ENCODE assay signal across 22 cellular contexts in the genomic region with DNA sequence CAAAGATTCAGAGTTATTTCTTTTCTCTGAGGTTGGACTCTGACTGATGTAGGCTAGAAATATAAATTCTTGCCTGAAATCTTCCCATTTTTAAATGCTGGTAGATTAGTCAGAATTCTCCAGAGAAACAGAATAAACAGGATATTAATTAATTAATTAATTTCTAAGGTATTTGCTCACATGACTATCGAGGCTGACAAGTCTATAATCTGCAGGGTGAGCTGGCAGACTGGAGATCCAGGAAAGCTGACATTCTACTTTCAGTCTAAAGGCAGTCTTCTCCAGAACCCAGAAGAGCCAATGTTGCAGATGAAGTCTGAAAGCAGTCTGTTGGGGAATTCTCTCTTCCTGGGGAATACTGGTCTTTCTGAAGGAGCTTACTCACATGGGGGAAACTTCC.
DNase-seq lines count a peak whose midpoint lies in the region; ATAC-seq lines count a peak whose summit lies in the region.
"Had no signal": no experiment of that assay in that cellular context is flagged by ENCODE, and none has a peak within 500 bp of the region (broad histone marks: within the 10 kb centered on the region; RNA-seq: fewer than 3 reads in every experiment).

No MANE protein-coding gene starts in this region.

- peak overlapping the region in 4 of 11 experiments; percentile 0 to 78 (median 71); a peak in 5 of 22 replicates for H3K9ac ChIP-seq in BLaER1 treated with 17β-estradiol and CSF1 and Interleukin-3, amounts not matched to agents 10 nM and 100 nM

- H3K9me3 Mint-ChIP-seq in memory B cell, result no peaks in the 10 kb centered on the region
- no peaks in the 10 kb centered on the region for H3K9me3 Mint-ChIP-seq in activated CD4-positive, alpha-beta memory T cell treated with anti-CD3 and anti-CD28 coated beads, Interleukin-2, amount 10 ng/mL, durations not matched to agents 7 days and 5 days
- H3K9me3 Mint-ChIP-seq: IgD-negative memory B cell had no signal

- no peaks in the 10 kb centered on the region for H3K36me3 Mint-ChIP-seq in memory B cell
- no peaks in the 10 kb centered on the region for H3K36me3 Mint-ChIP-seq in activated CD4-positive, alpha-beta memory T cell treated with anti-CD3 and anti-CD28 coated beads, Interleukin-2, amount 10 ng/mL, durations not matched to agents 7 days and 5 days (ENCODE audit: low read depth)
- H3K36me3 Mint-ChIP-seq: CD14-positive monocyte, IgD-negative memory B cell had no signal

- H3K27me3 ChIP-seq in BLaER1 treated with 17β-estradiol and CSF1 and Interleukin-3, amounts not matched to agents 10 nM and 100 nM, result no peaks in the 10 kb centered on the region

- H3K27ac ChIP-seq in BLaER1 treated with 17β-estradiol and CSF1 and Interleukin-3, amounts not matched to agents 10 nM and 100 nM, result peak overlapping the region; percentile 77 to 99 (median 92); a peak in 20 of 22 replicates
- peak overlapping the region; percentile 40 for H3K27ac ChIP-seq in caudate nucleus (ENCODE audit: low read depth, low read length)

- H3K36me3 ChIP-seq in BLaER1 treated with 17β-estradiol and CSF1 and Interleukin-3, amounts not matched to agents 10 nM and 100 nM, result peaks cover 0 to 20% (median 0%) of the 10 kb centered on the region in 11 experiments; a peak in 3 of 22 replicates
- H3K36me3 ChIP-seq: MG63 had no signal

- no peak overlapping the region for H3K4me3 Mint-ChIP-seq in memory B cell
- no peak overlapping the region for H3K4me3 Mint-ChIP-seq in activated CD4-positive, alpha-beta memory T cell treated with anti-CD3 and anti-CD28 coated beads, Interleukin-2, amount 10 ng/mL, durations not matched to agents 7 days and 5 days
- H3K4me3 Mint-ChIP-seq: CD14-positive monocyte had no signal

- POLR2A ChIA-PET in activated CD4-positive, alpha-beta memory T cell treated with anti-CD3 and anti-CD28 coated beads, Interleukin-2, amount 10 ng/mL, durations not matched to agents 7 days and 5 days (lab: Charles Lee), result no interaction called here

- H3K27me3 Mint-ChIP-seq in memory B cell, result no peaks in the 10 kb centered on the region
- H3K27me3 Mint-ChIP-seq in activated CD4-positive, alpha-beta memory T cell treated with anti-CD3 and anti-CD28 coated beads, Interleukin-2, amount 10 ng/mL, durations not matched to agents 7 days and 5 days, result peaks cover 14% of the 10 kb centered on the region

- ATAC-seq in memory B cell (ENCODE audit: low read depth), result no peak
- ATAC-seq: SK-N-SH treated with all-trans-retinoic acid at 6 μM for 48 hours had no signal

- peak overlapping the region; percentile 73 to 93 (median 81); a peak in 21 of 22 replicates for H3K4me2 ChIP-seq in BLaER1 treated with 17β-estradiol and CSF1 and Interleukin-3, amounts not matched to agents 10 nM and 100 nM

- peaks cover 6 to 44% (median 33%) of the 10 kb centered on the region in 11 experiments; a peak in 20 of 22 replicates for H3K9me3 ChIP-seq in BLaER1 treated with 17β-estradiol and CSF1 and Interleukin-3, amounts not matched to agents 10 nM and 100 nM (replicated peaks in 1 of 11)
- H3K9me3 ChIP-seq: MG63 had no signal

- CTCF ChIA-PET in activated CD4-positive, alpha-beta memory T cell treated with anti-CD3 and anti-CD28 coated beads, Interleukin-2, amount 10 ng/mL, durations not matched to agents 7 days and 5 days (lab: Charles Lee), result no interaction called here

- H3K4me3 ChIP-seq in BLaER1 treated with 17β-estradiol and CSF1 and Interleukin-3, amounts not matched to agents 10 nM and 100 nM, result peak overlapping the region in 2 of 10 experiments; percentile 44 to 52; a peak in 3 of 20 replicates
- H3K4me3 ChIP-seq: MG63 had no signal

- H3K27ac Mint-ChIP-seq in memory B cell, result peak overlapping the region; percentile 99
- no peak overlapping the region for H3K27ac Mint-ChIP-seq in activated CD4-positive, alpha-beta memory T cell treated with anti-CD3 and anti-CD28 coated beads, Interleukin-2, amount 10 ng/mL, durations not matched to agents 7 days and 5 days

- H3K4me1 Mint-ChIP-seq in memory B cell, result peaks cover 35% of the 10 kb centered on the region
- H3K4me1 Mint-ChIP-seq in activated CD4-positive, alpha-beta memory T cell treated with anti-CD3 and anti-CD28 coated beads, Interleukin-2, amount 10 ng/mL, durations not matched to agents 7 days and 5 days, result no peaks in the 10 kb centered on the region

- DNase-seq in RPMI8226, result peak; percentile 6
- DNase-seq in caudate nucleus (lab: John Stamatoyannopoulos, UW), result no peak
- no peak for DNase-seq in memory B cell (ENCODE audit: low spot score in 2 of 2)
- DNase-seq in GDM1 (lab: John Stamatoyannopoulos, UW), result no peak
- no peak for DNase-seq in DMS79 treated with DMSO at 0.1 percent for 48 hours (lab: John Stamatoyannopoulos, UW)
- no peak for DNase-seq in stimulated activated CD4-positive, alpha-beta T cell treated with anti-CD3 and anti-CD28 coated beads, Interleukin-4, amount 100 ng/mL, for 4 hours
- DNase-seq in activated CD4-positive, alpha-beta memory T cell treated with anti-CD3 and anti-CD28 coated beads, Interleukin-2, amount 10 ng/mL, durations not matched to agents 7 days and 5 days, result no peak
- DNase-seq: DMS79, HCEC 1CT, Karpas-422, MG63, NCI-H1092, NCI-H1436 treated with DMSO at 0.1 percent for 48 hours, NCI-H2029 treated with DMSO at 0.1 percent for 48 hours, NCI-H2171 treated with DMSO at 0.1 percent for 48 hours, NCI-H446, OCI-M1, SIG-M5 had no signal

- peaks cover 49 to 68% (median 59%) of the 10 kb centered on the region in 10 experiments for H3K4me1 ChIP-seq in BLaER1 treated with 17β-estradiol and CSF1 and Interleukin-3, amounts not matched to agents 10 nM and 100 nM

- H4K20me1 ChIP-seq in BLaER1 treated with 17β-estradiol and CSF1 and Interleukin-3, amounts not matched to agents 10 nM and 100 nM, result no peaks in the 10 kb centered on the region
